ENCODE assay signal across 8 cellular contexts in genomic region chr1:6699910-6700309, GRCh38. TPM values are rescaled to one million over a fixed set of nuclear protein-coding genes. Genes with fewer than 3 reads are reported as not detected.
DNase-seq lines count a peak whose midpoint lies in the region; FAIRE-seq and TF ChIP-seq lines count a peak whose summit lies in the region.
"Not testable (repeated sequence)": the region's sequence is repeated elsewhere in the genome, so short reads cannot be mapped to it uniquely, and the experiment has no call there.

No MANE protein-coding gene starts in this region.

- H3K9ac ChIP-seq in KMS-11; keratinocyte (ENCODE audit: control insufficient read depth, extremely low read depth, insufficient read depth, low read length); neural cell (ENCODE audit: low read length): not testable (repeated sequence)
- peak overlapping the region in 1 of 2 donors; percentile 83 for H3K9ac ChIP-seq in colonic mucosa (ENCODE audit: low read depth in 2 of 2, low read length in 2 of 2)

- H3K36me3 Mint-ChIP-seq in Calu3 (ENCODE audit: insufficient read depth, unreplicated experiment) = peaks cover 18% of the 10 kb centered on the region
- H3K36me3 Mint-ChIP-seq in T-helper 2 cell treated with Interferon-gamma antibody and Interleukin-4, amounts not matched to agents 5 μg/mL and 100 μg/mL, for 36 hours (ENCODE audit: low read depth); activated naive CD4-positive, alpha-beta T cell treated with anti-CD3 and anti-CD28 coated beads for 36 hours (ENCODE audit: low read depth); stimulated activated naive CD8-positive, alpha-beta T cell treated with anti-CD3 and anti-CD28 coated beads, Interleukin-15, Interleukin-2, amounts not matched to agents 100 ng/mL and 50 ng/mL, for 24 hours (ENCODE audit: low read depth): not testable (repeated sequence)

- not testable (repeated sequence) for H3K9me3 Mint-ChIP-seq in Calu3 (ENCODE audit: low read depth, unreplicated experiment); T-helper 2 cell treated with Interferon-gamma antibody and Interleukin-4, amounts not matched to agents 5 μg/mL and 100 μg/mL, for 36 hours; activated naive CD4-positive, alpha-beta T cell treated with anti-CD3 and anti-CD28 coated beads for 36 hours; stimulated activated naive CD8-positive, alpha-beta T cell treated with anti-CD3 and anti-CD28 coated beads, Interleukin-15, Interleukin-2, amounts not matched to agents 100 ng/mL and 50 ng/mL, for 24 hours

- H3K79me2 ChIP-seq in KMS-11 (ENCODE audit: insufficient read depth, low read depth) = peaks cover 36% of the 10 kb centered on the region
- peaks cover 58% of the 10 kb centered on the region for H3K79me2 ChIP-seq in keratinocyte (ENCODE audit: control insufficient read depth, insufficient read depth, low read length)
- H3K79me2 ChIP-seq in neural cell (replicated peaks; ENCODE audit: insufficient read depth, low read length) = peaks cover 26% of the 10 kb centered on the region

- peaks cover 19% of the 10 kb centered on the region for H3K4me1 ChIP-seq in KMS-11 (ENCODE audit: low read depth, poor library complexity, severe bottlenecking)
- H3K4me1 ChIP-seq in colonic mucosa; keratinocyte (ENCODE audit: control insufficient read depth, extremely low read depth, insufficient read depth, low read length): not testable (repeated sequence)

- not testable (repeated sequence) for H3K27me3 Mint-ChIP-seq in Calu3 (ENCODE audit: unreplicated experiment); T-helper 2 cell treated with Interferon-gamma antibody and Interleukin-4, amounts not matched to agents 5 μg/mL and 100 μg/mL, for 36 hours (ENCODE audit: low read depth); activated naive CD4-positive, alpha-beta T cell treated with anti-CD3 and anti-CD28 coated beads for 36 hours (ENCODE audit: low read depth); stimulated activated naive CD8-positive, alpha-beta T cell treated with anti-CD3 and anti-CD28 coated beads, Interleukin-15, Interleukin-2, amounts not matched to agents 100 ng/mL and 50 ng/mL, for 24 hours

- not testable (repeated sequence) for H3K9me3 ChIP-seq in colonic mucosa; keratinocyte (ENCODE audit: control insufficient read depth, low read depth, low read length); neural cell (ENCODE audit: low read length)

- CTCF ChIA-PET in Calu3 (lab: Charles Lee) = not testable (repeated sequence)
- CTCF ChIA-PET in activated naive CD4-positive, alpha-beta T cell treated with anti-CD3 and anti-CD28 coated beads for 36 hours (lab: Charles Lee) = interaction anchor here (0.6 kb wide), 1 partner anchor 25 kb away, joined by 10 read pairs; no protein-coding TSS in a partner anchor

- H4K20me1 ChIP-seq in KMS-11 (ENCODE audit: insufficient read depth); keratinocyte (ENCODE audit: control insufficient read depth, extremely low read depth, insufficient read depth, low read length); neural cell (ENCODE audit: insufficient read depth): not testable (repeated sequence)

- not testable (repeated sequence) for FAIRE-seq in keratinocyte (lab: Jason Lieb, UNC)

- not testable (repeated sequence) for H3F3A ChIP-seq in neural cell (ENCODE audit: insufficient read depth, low read length, poor library complexity, severe bottlenecking)

- not testable (repeated sequence) for DNase-seq in Calu3; T-helper 2 cell treated with Interferon-gamma antibody and Interleukin-4, amounts not matched to agents 5 μg/mL and 100 μg/mL, for 36 hours (ENCODE audit: low spot score); activated naive CD4-positive, alpha-beta T cell treated with anti-CD3 and anti-CD28 coated beads for 36 hours; keratinocyte (ENCODE audit: low read depth, low spot score)
- DNase-seq in colonic mucosa = peak; percentile 33

- not testable (repeated sequence) for TF ChIP-seq RAD21 in neural cell (conservative IDR thresholded peaks at IDR 0.05)

- peak overlapping the region; percentile 73 for H3K4me3 Mint-ChIP-seq in Calu3 (ENCODE audit: low read depth, unreplicated experiment)
- peak overlapping the region; percentile 87 for H3K4me3 Mint-ChIP-seq in T-helper 2 cell treated with Interferon-gamma antibody and Interleukin-4, amounts not matched to agents 5 μg/mL and 100 μg/mL, for 36 hours
- H3K4me3 Mint-ChIP-seq in activated naive CD4-positive, alpha-beta T cell treated with anti-CD3 and anti-CD28 coated beads for 36 hours = peak overlapping the region; percentile 83
- peak overlapping the region; percentile 92 for H3K4me3 Mint-ChIP-seq in stimulated activated naive CD8-positive, alpha-beta T cell treated with anti-CD3 and anti-CD28 coated beads, Interleukin-15, Interleukin-2, amounts not matched to agents 100 ng/mL and 50 ng/mL, for 24 hours

- peaks cover 11% of the 10 kb centered on the region for H3K4me1 Mint-ChIP-seq in Calu3 (ENCODE audit: low read depth, unreplicated experiment)
- H3K4me1 Mint-ChIP-seq in T-helper 2 cell treated with Interferon-gamma antibody and Interleukin-4, amounts not matched to agents 5 μg/mL and 100 μg/mL, for 36 hours (ENCODE audit: low read depth) = peaks cover 15% of the 10 kb centered on the region
- H3K4me1 Mint-ChIP-seq in activated naive CD4-positive, alpha-beta T cell treated with anti-CD3 and anti-CD28 coated beads for 36 hours (ENCODE audit: low read depth) = peaks cover 31% of the 10 kb centered on the region
- H3K4me1 Mint-ChIP-seq in stimulated activated naive CD8-positive, alpha-beta T cell treated with anti-CD3 and anti-CD28 coated beads, Interleukin-15, Interleukin-2, amounts not matched to agents 100 ng/mL and 50 ng/mL, for 24 hours (ENCODE audit: low read depth) = peaks cover 32% of the 10 kb centered on the region

- not testable (repeated sequence) for H3K27me3 ChIP-seq in KMS-11 (ENCODE audit: insufficient read depth, low read depth); colonic mucosa; keratinocyte (ENCODE audit: control insufficient read depth, extremely low read depth, insufficient read depth, low read length); neural cell (ENCODE audit: insufficient read depth, low read depth, low read length)

- not testable (repeated sequence) for H3K9me2 ChIP-seq in neural cell (ENCODE audit: insufficient read depth, low read length)

- peak overlapping the region; percentile 64; the same call in 1 of the 2 replicates for H3K4me2 ChIP-seq in KMS-11
- peak overlapping the region; percentile 75 for H3K4me2 ChIP-seq in keratinocyte (ENCODE audit: control insufficient read depth, extremely low read depth, insufficient read depth, low read depth, low read length)
- H3K4me2 ChIP-seq in neural cell (ENCODE audit: low read length) = not testable (repeated sequence)

- H2AFZ ChIP-seq in KMS-11 (ENCODE audit: low read depth); keratinocyte (ENCODE audit: control insufficient read depth, low read length); neural cell (ENCODE audit: low read depth, low read length): not testable (repeated sequence)

- intact Hi-C loops in Calu3 (cut with micrococcal nuclease; ENCODE audit: unreplicated experiment); colonic mucosa (cut with DNase I): not testable (repeated sequence)
- intact Hi-C loops in activated naive CD4-positive, alpha-beta T cell treated with anti-CD3 and anti-CD28 coated beads for 36 hours (cut with micrococcal nuclease) = loop anchor here (5.0 kb wide), 2 partner anchors 98 to 148 kb away; partner anchors contain the start of genes KLHL21 and NOL9

- BruUV-seq in Calu3 (replicated peaks; lab: Mats Ljungman, UMichigan) = TSS peak; percentile 29

- not testable (repeated sequence) for H3K27ac ChIP-seq in KMS-11; keratinocyte (ENCODE audit: control insufficient read depth, insufficient read depth, low read length); neural cell (ENCODE audit: low read length)
- peak overlapping the region; percentile 38 for H3K27ac ChIP-seq in colonic mucosa

- H3K9me1 ChIP-seq in keratinocyte (ENCODE audit: control insufficient read depth, extremely low read depth, insufficient read depth, low read length) = not testable (repeated sequence)

- TF ChIP-seq EP300 in neural cell (conservative IDR thresholded peaks at IDR 0.05; ENCODE audit: poor library complexity, severe bottlenecking) = not testable (repeated sequence)

- H3K36me3 ChIP-seq in KMS-11 (ENCODE audit: insufficient read depth); colonic mucosa; keratinocyte (ENCODE audit: control insufficient read depth in 2 of 2, extremely low read depth in 1 of 2, insufficient read depth in 2 of 2, low read length in 2 of 2); neural cell (ENCODE audit: insufficient read depth, low read length): not testable (repeated sequence)

- H3K27ac Mint-ChIP-seq in Calu3 (ENCODE audit: unreplicated experiment); T-helper 2 cell treated with Interferon-gamma antibody and Interleukin-4, amounts not matched to agents 5 μg/mL and 100 μg/mL, for 36 hours; activated naive CD4-positive, alpha-beta T cell treated with anti-CD3 and anti-CD28 coated beads for 36 hours: not testable (repeated sequence)
- H3K27ac Mint-ChIP-seq in stimulated activated naive CD8-positive, alpha-beta T cell treated with anti-CD3 and anti-CD28 coated beads, Interleukin-15, Interleukin-2, amounts not matched to agents 100 ng/mL and 50 ng/mL, for 24 hours = peak overlapping the region; percentile 89

- TF ChIP-seq CTCF in Calu3 (IDR thresholded peaks at IDR 0.05; ENCODE audit: unreplicated experiment); KMS-11 (conservative IDR thresholded peaks at IDR 0.05; ENCODE audit: low read depth, low read length); colonic mucosa (IDR thresholded peaks at IDR 0.05); keratinocyte (optimal IDR thresholded peaks at IDR 0.05 in 1 of 3, IDR thresholded peaks at IDR 0.05 in 1 of 3, conservative IDR thresholded peaks at IDR 0.05 in 1 of 3; ENCODE audit: extremely low read depth in 1 of 3, insufficient read depth in 2 of 3, low read length in 3 of 3); neural cell (IDR thresholded peaks at IDR 0.05; ENCODE audit: poor library complexity, severe bottlenecking): not testable (repeated sequence)

- dilution Hi-C loops in keratinocyte (cut with MboI; ENCODE audit: extremely low pct_ligation_motif_present, low sequenced_read_pairs) = not testable (repeated sequence)

- not testable (repeated sequence) for H3K4me3 ChIP-seq in KMS-11 (IDR thresholded peaks at IDR 0.05; ENCODE audit: insufficient read depth, low read depth, low read length); colonic mucosa; keratinocyte (ENCODE audit: control insufficient read depth in 2 of 3, extremely low read depth in 1 of 3, insufficient read depth in 2 of 3, low read depth in 1 of 3, low read length in 3 of 3)
- H3K4me3 ChIP-seq in neural cell (ENCODE audit: low read length) = peak overlapping the region; percentile 96

RNA-seq across cellular contexts. Expression of gene DNAJC11, which starts 1.7 kb away (rescaled TPM):
- total RNA-seq in Calu3 (2022) (57.3 and 64.0 TPM in 2 replicates), colonic mucosa (100 to 1,000 TPM in 1 of 2 donors, 10 to 100 TPM in 1; 70.1 to 107 TPM)
- total RNA-seq in activated naive CD4-positive, alpha-beta T cell treated with anti-CD3 and anti-CD28 coated beads for 36 hours = 10 to 100 TPM; 31.6 to 32.5 TPM
- polyA plus RNA-seq in keratinocyte (20.5 to 53.1 TPM (median 40.8 TPM) in 3 replicates), neural cell (26.0 and 28.6 TPM in 2 replicates)
- polyA plus RNA-seq in keratinocyte (2011; ENCODE audit: low read depth) = 26.8 TPM
- 42.3 and 46.1 TPM in 2 replicates for polyA plus RNA-seq in keratinocyte (2011; cell fraction: cytosol; rRNA removed)
- 78.9 and 81.3 TPM in 2 replicates for polyA plus RNA-seq in keratinocyte (2011; cell fraction: nucleus; rRNA removed)
- polyA plus RNA-seq in keratinocyte (2012; ENCODE audit: low replicate concordance) = 30.5 and 67.7 TPM in 2 replicates
- polyA minus RNA-seq in keratinocyte (31.3 to 52.4 TPM (median 45.4 TPM) in 3 replicates), neural cell (35.8 and 42.0 TPM in 2 replicates)
- polyA minus RNA-seq in keratinocyte (2011; cell fraction: cytosol; rRNA and poly(A)+ RNA removed) = 27.6 TPM
- 21.9 and 36.2 TPM in 2 replicates for polyA minus RNA-seq in keratinocyte (2011; cell fraction: nucleus; rRNA and poly(A)+ RNA removed)
